10 cellular contexts compared by ENCODE assay signal in the genomic region with DNA sequence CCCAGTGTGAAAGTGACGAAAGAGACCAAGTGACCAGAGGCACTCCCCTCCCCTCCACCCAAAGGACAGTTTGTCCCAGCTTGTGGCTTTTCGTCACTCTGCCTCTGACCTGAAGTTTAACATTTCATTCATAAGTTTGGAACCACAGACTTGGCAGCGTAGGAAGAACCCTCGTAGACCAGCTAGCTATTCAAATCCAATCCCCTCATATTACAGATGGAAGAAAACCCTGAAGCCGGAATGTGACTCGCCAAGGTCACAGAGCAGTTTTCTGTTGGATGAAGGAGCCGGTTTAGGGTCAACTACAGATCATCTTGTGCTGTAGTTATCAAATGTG. TPM values are rescaled to one million over a fixed set of nuclear protein-coding genes. Genes with fewer than 3 reads are reported as not detected.
DNase-seq lines count a peak whose midpoint lies in the region; ATAC-seq and TF ChIP-seq lines count a peak whose summit lies in the region.
"Had no signal": no experiment of that assay in that cellular context is flagged by ENCODE, and none has a peak within 500 bp of the region (broad histone marks: within the 10 kb centered on the region; RNA-seq: fewer than 3 reads in every experiment).

No MANE protein-coding gene starts in this region.

- no peaks in the 10 kb centered on the region for H3K27me3 Mint-ChIP-seq in Calu3 (ENCODE audit: unreplicated experiment)
- no peaks in the 10 kb centered on the region for H3K27me3 Mint-ChIP-seq in activated CD8-positive, alpha-beta T cell treated with anti-CD3 and anti-CD28 coated beads, Interleukin-2, amount 10 ng/mL, durations not matched to agents 7 days and 5 days (ENCODE audit: low read depth)
- no peaks in the 10 kb centered on the region for H3K27me3 Mint-ChIP-seq in activated CD4-positive, alpha-beta T cell treated with anti-CD3 and anti-CD28 coated beads for 36 hours

- no TSS peak for BruUV-seq in Calu3 (replicated peaks; lab: Mats Ljungman, UMichigan)

- no peak for TF ChIP-seq POLR2A in prostate gland (IDR thresholded peaks at IDR 0.05)

- no peaks in the 10 kb centered on the region for H3K36me3 ChIP-seq in prostate gland

- H3K9me3 Mint-ChIP-seq in Calu3 (ENCODE audit: low read depth, unreplicated experiment) = no peaks in the 10 kb centered on the region
- H3K9me3 Mint-ChIP-seq in activated CD8-positive, alpha-beta T cell treated with anti-CD3 and anti-CD28 coated beads, Interleukin-2, amount 10 ng/mL, durations not matched to agents 7 days and 5 days (ENCODE audit: insufficient read depth) = no peaks in the 10 kb centered on the region
- no peaks in the 10 kb centered on the region for H3K9me3 Mint-ChIP-seq in activated CD4-positive, alpha-beta T cell treated with anti-CD3 and anti-CD28 coated beads for 36 hours (ENCODE audit: low read depth)
- H3K9me3 Mint-ChIP-seq: T-helper 1 cell treated with Interleukin-12 subunit alpha and Interleukin-12 subunit beta and Interleukin-4 antibody, amounts not matched to agents 30 μg/mL and 1 μg/mL, for 36 hours had no signal

- POLR2A ChIA-PET in activated CD8-positive, alpha-beta T cell treated with anti-CD3 and anti-CD28 coated beads, Interleukin-2, amount 10 ng/mL, durations not matched to agents 7 days and 5 days (lab: Charles Lee) = interaction anchor here (1.0 kb wide), 1 partner anchor 57 kb away, joined by 3 read pairs; a partner anchor contains a TSS
- POLR2A ChIA-PET in activated CD4-positive, alpha-beta T cell treated with anti-CD3 and anti-CD28 coated beads for 36 hours (lab: Charles Lee) = interaction anchor here (0.6 to 1.1 kb wide), 2 partner anchors 48 to 391 kb away, joined by 3 to 5 read pairs; no protein-coding TSS in a partner anchor

- H3K4me1 Mint-ChIP-seq in Calu3 (ENCODE audit: low read depth, unreplicated experiment) = peaks cover 70% of the 10 kb centered on the region
- peaks cover 67% of the 10 kb centered on the region for H3K4me1 Mint-ChIP-seq in activated CD8-positive, alpha-beta T cell treated with anti-CD3 and anti-CD28 coated beads, Interleukin-2, amount 10 ng/mL, durations not matched to agents 7 days and 5 days (ENCODE audit: low read depth)
- peaks cover 49% of the 10 kb centered on the region for H3K4me1 Mint-ChIP-seq in activated CD4-positive, alpha-beta T cell treated with anti-CD3 and anti-CD28 coated beads for 36 hours

- peak overlapping the region; percentile 32 for H3K4me3 Mint-ChIP-seq in Calu3 (ENCODE audit: low read depth, unreplicated experiment)
- H3K4me3 Mint-ChIP-seq in activated CD8-positive, alpha-beta T cell treated with anti-CD3 and anti-CD28 coated beads, Interleukin-2, amount 10 ng/mL, durations not matched to agents 7 days and 5 days = no peak overlapping the region
- no peak overlapping the region for H3K4me3 Mint-ChIP-seq in activated CD4-positive, alpha-beta T cell treated with anti-CD3 and anti-CD28 coated beads for 36 hours
- H3K4me3 Mint-ChIP-seq: T-helper 1 cell treated with Interleukin-12 subunit alpha and Interleukin-12 subunit beta and Interleukin-4 antibody, amounts not matched to agents 30 μg/mL and 1 μg/mL, for 36 hours had no signal

- peaks cover 49% of the 10 kb centered on the region for H3K36me3 Mint-ChIP-seq in Calu3 (ENCODE audit: insufficient read depth, unreplicated experiment)
- no peaks in the 10 kb centered on the region for H3K36me3 Mint-ChIP-seq in activated CD8-positive, alpha-beta T cell treated with anti-CD3 and anti-CD28 coated beads, Interleukin-2, amount 10 ng/mL, durations not matched to agents 7 days and 5 days (ENCODE audit: low read depth)
- H3K36me3 Mint-ChIP-seq in activated CD4-positive, alpha-beta T cell treated with anti-CD3 and anti-CD28 coated beads for 36 hours (ENCODE audit: low read depth) = peaks cover 3% of the 10 kb centered on the region

- H3K27me3 ChIP-seq in prostate gland (replicated peaks; ENCODE audit: insufficient read depth) = no peaks in the 10 kb centered on the region

- H3K4me1 ChIP-seq in prostate gland (replicated peaks) = peaks cover 5% of the 10 kb centered on the region

- 62% methylated on average over 7 of the region's 7 CpGs for WGBS in prostate gland

- no peak for ATAC-seq in activated CD8-positive, alpha-beta T cell treated with anti-CD3 and anti-CD28 coated beads, Interleukin-2, amount 10 ng/mL, durations not matched to agents 7 days and 5 days
- no peak for ATAC-seq in activated CD4-positive, alpha-beta T cell treated with anti-CD3 and anti-CD28 coated beads for 36 hours

- H3K9me3 ChIP-seq in prostate gland = no peaks in the 10 kb centered on the region

- DNase-seq in Calu3 (no peak), astrocyte of the cerebellum (ENCODE audit: low read depth) (peak; percentile 79), cardiac septum (ENCODE audit: low spot score) (peak; percentile 74), prostate gland (ENCODE audit: low spot score) (no peak), UCSD-AML1 (lab: John Stamatoyannopoulos, UW; ENCODE audit: unreplicated experiment) (no peak), hepatic stellate cell (ENCODE audit: low spot score) (no peak)
- DNase-seq in activated CD8-positive, alpha-beta T cell treated with anti-CD3 and anti-CD28 coated beads, Interleukin-2, amount 10 ng/mL, durations not matched to agents 7 days and 5 days = no peak
- no peak for DNase-seq in activated CD4-positive, alpha-beta T cell treated with anti-CD3 and anti-CD28 coated beads for 36 hours
- DNase-seq: effector memory CD4-positive, alpha-beta T cell had no signal

- TF ChIP-seq CTCF in Calu3 (IDR thresholded peaks at IDR 0.05; ENCODE audit: unreplicated experiment) = no peak
- TF ChIP-seq CTCF in astrocyte of the cerebellum (IDR thresholded peaks at IDR 0.05; ENCODE audit: low read depth, low read length, missing control alignments) = no peak
- no peak for TF ChIP-seq CTCF in prostate gland (IDR thresholded peaks at IDR 0.05)

- H3K27ac ChIP-seq in prostate gland = peak overlapping the region; percentile 64 to 75

- intact Hi-C loops in Calu3 (cut with micrococcal nuclease; ENCODE audit: unreplicated experiment) (loop anchor here (2.0 kb wide), 2 partner anchors 14 to 36 kb away; no protein-coding TSS in a partner anchor), cardiac septum (cut with DNase I) (loop anchor here (5.0 kb wide), 1 partner anchor 48 kb away; a partner anchor contains a TSS), prostate gland (cut with DNase I) (no loop called here)
- intact Hi-C loops in activated CD4-positive, alpha-beta T cell treated with anti-CD3 and anti-CD28 coated beads for 36 hours (cut with DNase I, micrococcal nuclease) = loop anchor here in 1 of 2 experiments (10.0 kb wide), 1 partner anchor 526 kb away; a partner anchor contains a TSS

- in situ Hi-C loops in astrocyte of the cerebellum (cut with HindIII; ENCODE audit: low sequenced_read_pairs) = no loop called here

- H3K4me3 ChIP-seq in astrocyte of the cerebellum (ENCODE audit: low read depth, low read length) (no peak overlapping the region), prostate gland (no peak overlapping the region)

- CTCF ChIA-PET in Calu3 (lab: Charles Lee) = interaction anchor here (1.0 to 5.1 kb wide), 7 partner anchors 11 to 78 kb away, joined by 3 to 57 read pairs (median 13); a partner anchor contains a TSS
- CTCF ChIA-PET in activated CD8-positive, alpha-beta T cell treated with anti-CD3 and anti-CD28 coated beads, Interleukin-2, amount 10 ng/mL, durations not matched to agents 7 days and 5 days (lab: Charles Lee) = interaction anchor here (0.6 to 20.4 kb wide), 7 partner anchors 15 to 94 kb away, joined by 3 to 606 read pairs (median 10); no protein-coding TSS in a partner anchor
- CTCF ChIA-PET in activated CD4-positive, alpha-beta T cell treated with anti-CD3 and anti-CD28 coated beads for 36 hours (lab: Charles Lee) = interaction anchor here (0.6 to 6.5 kb wide), 9 partner anchors 10 to 93 kb away, joined by 3 to 101 read pairs (median 6); a partner anchor contains a TSS

- H3K27ac Mint-ChIP-seq in Calu3 (ENCODE audit: unreplicated experiment) = peak overlapping the region; percentile 79
- no peak overlapping the region for H3K27ac Mint-ChIP-seq in activated CD8-positive, alpha-beta T cell treated with anti-CD3 and anti-CD28 coated beads, Interleukin-2, amount 10 ng/mL, durations not matched to agents 7 days and 5 days
- H3K27ac Mint-ChIP-seq in activated CD4-positive, alpha-beta T cell treated with anti-CD3 and anti-CD28 coated beads for 36 hours = no peak overlapping the region

RNA-seq across cellular contexts. Expression of a gene that starts 3.9 kb away (rescaled TPM):
- total RNA-seq in Calu3 (2022) = 42.1 and 45.5 TPM in 2 replicates
- 17.4 TPM for total RNA-seq in cardiac septum
- total RNA-seq in prostate gland = 10 to 100 TPM; 29.3 to 57.4 TPM
- 10 to 100 TPM; 28.0 to 30.8 TPM for total RNA-seq in activated CD8-positive, alpha-beta T cell treated with anti-CD3 and anti-CD28 coated beads, Interleukin-2, amount 10 ng/mL, durations not matched to agents 7 days and 5 days
- 10 to 100 TPM; 16.1 to 26.1 TPM for total RNA-seq in activated CD4-positive, alpha-beta T cell treated with anti-CD3 and anti-CD28 coated beads for 36 hours

RNA-seq across cellular contexts. Expression of a gene that starts 10.8 kb away (rescaled TPM):
- 238 and 256 TPM in 2 replicates for total RNA-seq in Calu3 (2022)
- total RNA-seq in cardiac septum = 100 TPM
- 100 to 1,000 TPM; 123 to 266 TPM for total RNA-seq in prostate gland
- 1 to 10 TPM; 6.6 to 6.7 TPM for total RNA-seq in activated CD8-positive, alpha-beta T cell treated with anti-CD3 and anti-CD28 coated beads, Interleukin-2, amount 10 ng/mL, durations not matched to agents 7 days and 5 days
- total RNA-seq in activated CD4-positive, alpha-beta T cell treated with anti-CD3 and anti-CD28 coated beads for 36 hours = 10 to 100 TPM; 24.0 to 31.0 TPM

RNA-seq across cellular contexts. Expression of a gene that starts 19.1 kb away (rescaled TPM):
- total RNA-seq in Calu3 (2022) (0.52 and 0.88 TPM in 2 replicates), cardiac septum (2.2 TPM), prostate gland (under 1 TPM in 1 of 2 donors, not detected in 1; 0.51 TPM)
- total RNA-seq in activated CD8-positive, alpha-beta T cell treated with anti-CD3 and anti-CD28 coated beads, Interleukin-2, amount 10 ng/mL, durations not matched to agents 7 days and 5 days = under 1 TPM in 1 of 2 experiments, not detected in 1; 0.16 TPM
- total RNA-seq in activated CD4-positive, alpha-beta T cell treated with anti-CD3 and anti-CD28 coated beads for 36 hours = under 1 TPM; 0.40 to 0.80 TPM

RNA-seq across cellular contexts. Expression of a gene that starts 49.1 kb away (rescaled TPM):
- total RNA-seq in Calu3 (2022) (105 and 113 TPM in 2 replicates), cardiac septum (209 TPM), prostate gland (10 to 100 TPM; 33.7 to 34.4 TPM)
- 1 to 10 TPM; 8.1 to 10.0 TPM for total RNA-seq in activated CD8-positive, alpha-beta T cell treated with anti-CD3 and anti-CD28 coated beads, Interleukin-2, amount 10 ng/mL, durations not matched to agents 7 days and 5 days
- total RNA-seq in activated CD4-positive, alpha-beta T cell treated with anti-CD3 and anti-CD28 coated beads for 36 hours = 10 to 100 TPM; 22.4 to 30.0 TPM

RNA-seq across cellular contexts. Expression of a gene that starts 50.9 kb away (rescaled TPM):
- total RNA-seq in Calu3 (2022) (0.17 and 0.29 TPM in 2 replicates), cardiac septum (not detected), prostate gland (under 1 TPM in 1 of 2 donors, not detected in 1; 0.34 TPM)
- under 1 TPM in 1 of 2 experiments, not detected in 1; 0.39 TPM for total RNA-seq in activated CD8-positive, alpha-beta T cell treated with anti-CD3 and anti-CD28 coated beads, Interleukin-2, amount 10 ng/mL, durations not matched to agents 7 days and 5 days
- under 1 TPM; 0.35 to 0.48 TPM for total RNA-seq in activated CD4-positive, alpha-beta T cell treated with anti-CD3 and anti-CD28 coated beads for 36 hours

Comparison
In these comparisons a context has a peak if more than half of its experiments do, and no peak if none do; other contexts are left out.
1. DNase-seq: peak in astrocyte of the cerebellum (single experiment) and cardiac septum (single experiment); none in Calu3 (single experiment), prostate gland (single experiment), activated CD8-positive, alpha-beta T cell treated with anti-CD3 and anti-CD28 coated beads, Interleukin-2, amount 10 ng/mL, durations not matched to agents 7 days and 5 days (single experiment), activated CD4-positive, alpha-beta T cell treated with anti-CD3 and anti-CD28 coated beads for 36 hours (single experiment), UCSD-AML1 (single experiment) and hepatic stellate cell (single experiment).